In the genomic region with DNA sequence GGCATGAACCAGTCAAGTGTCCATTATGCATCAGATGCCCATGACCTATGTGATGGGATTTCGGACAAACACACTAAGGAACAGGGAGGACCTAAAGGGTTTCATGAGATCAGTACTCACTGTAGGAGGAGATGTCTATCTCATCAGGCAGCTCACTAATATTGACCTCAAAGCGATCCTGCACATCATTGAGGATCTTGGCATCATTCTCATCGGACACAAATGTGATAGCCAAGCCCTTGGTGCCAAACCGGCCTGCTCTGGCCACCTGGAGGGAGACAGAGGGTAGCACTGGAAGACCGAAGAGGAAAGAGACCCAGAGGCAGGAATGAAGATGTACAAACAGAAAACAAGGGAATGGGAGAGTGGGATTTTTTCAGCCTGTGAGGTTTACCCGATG, we compare ENCODE assay signal across 20 cellular contexts. TPM values are rescaled to one million over a fixed set of nuclear protein-coding genes. Genes with fewer than 3 reads are reported as not detected.
"Had no signal": no experiment of that assay in that cellular context is flagged by ENCODE, and none has a peak within 500 bp of the region (broad histone marks: within the 10 kb centered on the region; RNA-seq: fewer than 3 reads in every experiment).

No MANE protein-coding gene starts in this region.

- H3K9me3 Mint-ChIP-seq: activated naive CD4-positive, alpha-beta T cell treated with anti-CD3 and anti-CD28 coated beads, Interleukin-2, amount 50 U/mL, for 72 hours; natural killer cell treated with Interleukin-12 subunit alpha and Interleukin-12 subunit beta and Interleukin-15 and Interleukin-18, amount 100 ng/mL, for 72 hours; stimulated activated naive CD8-positive, alpha-beta T cell treated with anti-CD3 and anti-CD28 coated beads, Interleukin-15, Interleukin-2, amounts not matched to agents 100 ng/mL and 50 ng/mL, for 24 hours had no signal

- H3K27ac ChIP-seq: brain microvascular endothelial cell, heart left ventricle, sigmoid colon, testis had no signal

- DNase-seq: activated CD4-positive, alpha-beta T cell treated with anti-CD3 and anti-CD28 coated beads, Interleukin-2, amount 50 U/mL, for 1 hour; activated effector memory CD4-positive, alpha-beta T cell treated with anti-CD3 and anti-CD28 coated beads, Interleukin-2, amount 50 U/mL, for 16 hours; activated T-cell treated with anti-CD3 and anti-CD28 coated beads, Interleukin-2, amount 50 U/mL, for 1 hour; brain microvascular endothelial cell; heart left ventricle; mucosa of descending colon; sigmoid colon; stimulated activated CD4-positive, alpha-beta T cell treated with anti-CD3 and anti-CD28 coated beads, Interleukin-12 subunit alpha, Interleukin-12 subunit beta, amount 100 ng/mL, for 4 hours; stimulated activated CD4-positive, alpha-beta T cell treated with anti-CD3 and anti-CD28 coated beads, Interleukin-2, amount 100 ng/mL, for 48 hours; stimulated activated CD8-positive, alpha-beta memory T cell treated with anti-CD3 and anti-CD28 coated beads, Interleukin-4, amount 100 ng/mL, for 48 hours; testis had no signal

- H3K4me3 Mint-ChIP-seq: natural killer cell treated with Interleukin-12 subunit alpha and Interleukin-12 subunit beta and Interleukin-15 and Interleukin-18, amount 100 ng/mL, for 72 hours; stimulated activated naive CD8-positive, alpha-beta T cell treated with anti-CD3 and anti-CD28 coated beads, Interleukin-15, Interleukin-2, amounts not matched to agents 100 ng/mL and 50 ng/mL, for 24 hours had no signal

- H3K9me3 ChIP-seq: heart left ventricle, mucosa of descending colon, sigmoid colon, testis had no signal

- ATAC-seq: heart left ventricle; left lobe of liver; mucosa of descending colon; natural killer cell treated with Interleukin-12 subunit alpha and Interleukin-12 subunit beta and Interleukin-15 and Interleukin-18, amount 100 ng/mL, for 72 hours had no signal

- FAIRE-seq: frontal cortex, islet of Langerhans had no signal

- H3K27ac Mint-ChIP-seq: activated naive CD4-positive, alpha-beta T cell treated with anti-CD3 and anti-CD28 coated beads, Interleukin-2, amount 50 U/mL, for 72 hours; natural killer cell treated with Interleukin-12 subunit alpha and Interleukin-12 subunit beta and Interleukin-15 and Interleukin-18, amount 100 ng/mL, for 72 hours; stimulated activated naive CD8-positive, alpha-beta T cell treated with anti-CD3 and anti-CD28 coated beads, Interleukin-15, Interleukin-2, amounts not matched to agents 100 ng/mL and 50 ng/mL, for 24 hours had no signal

- H3K27me3 Mint-ChIP-seq: natural killer cell treated with Interleukin-12 subunit alpha and Interleukin-12 subunit beta and Interleukin-15 and Interleukin-18, amount 100 ng/mL, for 72 hours; stimulated activated naive CD8-positive, alpha-beta T cell treated with anti-CD3 and anti-CD28 coated beads, Interleukin-15, Interleukin-2, amounts not matched to agents 100 ng/mL and 50 ng/mL, for 24 hours had no signal

- H3K4me1 ChIP-seq: sigmoid colon, testis had no signal

- H3K4me3 ChIP-seq: heart left ventricle, mucosa of descending colon, sigmoid colon, testis had no signal

- H3K27me3 ChIP-seq: brain microvascular endothelial cell, heart left ventricle, sigmoid colon, testis had no signal

RNA-seq across cellular contexts. Expression of a gene that starts 1.9 kb away (rescaled TPM):
- total RNA-seq: activated naive CD4-positive, alpha-beta T cell treated with anti-CD3 and anti-CD28 coated beads, Interleukin-2, amount 50 U/mL, for 72 hours; frontal cortex; heart left ventricle; left lobe of liver; mucosa of descending colon; natural killer cell treated with Interleukin-12 subunit alpha and Interleukin-12 subunit beta and Interleukin-15 and Interleukin-18, amount 100 ng/mL, for 72 hours; omental fat pad; pulmonary artery endothelial cell; sigmoid colon; testis; ureter had no signal
- polyA plus RNA-seq: heart left ventricle, sigmoid colon had no signal

RNA-seq across cellular contexts. Expression of a gene that starts 15.7 kb away (rescaled TPM):
- total RNA-seq: left lobe of liver had no signal
